In the genomic region with DNA sequence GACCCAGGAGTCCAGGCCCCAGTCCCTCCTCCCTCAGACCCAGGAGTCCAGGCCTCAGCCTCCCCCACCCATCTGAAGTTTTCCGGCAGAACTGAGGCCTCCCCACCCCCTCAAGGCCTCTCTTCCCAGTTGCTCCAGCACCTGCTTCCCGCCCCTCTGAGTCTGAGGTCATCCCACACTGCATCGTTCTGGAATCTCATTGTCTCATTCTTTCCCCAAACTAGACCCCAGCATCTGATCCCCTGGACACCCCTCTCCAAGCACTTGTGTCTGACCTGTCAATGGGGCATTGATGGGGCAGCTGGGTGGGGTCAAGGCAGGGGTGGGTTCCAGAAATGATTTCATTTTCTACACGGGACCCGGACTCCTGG, we compare ENCODE assay signal across 13 cellular contexts. TPM values are rescaled to one million over a fixed set of nuclear protein-coding genes. Genes with fewer than 3 reads are reported as not detected.
DNase-seq lines count a peak whose midpoint lies in the region; TF ChIP-seq lines count a peak whose summit lies in the region.
"Had no signal": no experiment of that assay in that cellular context is flagged by ENCODE, and none has a peak within 500 bp of the region (broad histone marks: within the 10 kb centered on the region; RNA-seq: fewer than 3 reads in every experiment).

No MANE protein-coding gene starts in this region.

- H3K27me3 ChIP-seq in osteoblast (ENCODE audit: insufficient read depth, low read length), result no peaks in the 10 kb centered on the region
- H3K27me3 ChIP-seq: thyroid gland had no signal

- H2AFZ ChIP-seq in osteoblast (ENCODE audit: low read length), result no peak overlapping the region

- DNase-seq in SHP77 (lab: John Stamatoyannopoulos, UW) (peak; percentile 12 to 20), SHP77 treated with DMSO at 0.1 percent for 48 hours (lab: John Stamatoyannopoulos, UW) (no peak), astrocyte of the hippocampus (ENCODE audit: low read depth, low spot score) (peak; percentile 37), osteoblast (ENCODE audit: insufficient read length, low spot score, missing footprints) (peak; percentile 93), cerebellar nuclear complex (lab: John Stamatoyannopoulos, UW) (no peak), DMS79 (lab: John Stamatoyannopoulos, UW) (no peak)
- DNase-seq: activated naive CD4-positive, alpha-beta T cell; effector CD8-positive, alpha-beta T cell; mucosa of descending colon; NCI-H1048; NCI-H2227 treated with DMSO at 0.1 percent for 48 hours; psoas muscle; thyroid gland had no signal

- H4K20me1 ChIP-seq in osteoblast (ENCODE audit: insufficient read depth, low read length), result no peaks in the 10 kb centered on the region

- H3K4me1 ChIP-seq in osteoblast (ENCODE audit: insufficient read depth, low read length), result no peaks in the 10 kb centered on the region
- H3K4me1 ChIP-seq: thyroid gland had no signal

- no peaks in the 10 kb centered on the region for H3K9me3 ChIP-seq in osteoblast (ENCODE audit: low read depth, low read length)
- H3K9me3 ChIP-seq: mucosa of descending colon, psoas muscle, thyroid gland had no signal

- H3K36me3 ChIP-seq in osteoblast (ENCODE audit: insufficient read depth, low read length), result no peaks in the 10 kb centered on the region
- H3K36me3 ChIP-seq: thyroid gland had no signal

- H3K4me3 ChIP-seq in osteoblast (ENCODE audit: insufficient read depth, low read length), result no peak overlapping the region
- H3K4me3 ChIP-seq: mucosa of descending colon, psoas muscle, thyroid gland had no signal

- TF ChIP-seq CTCF in osteoblast (IDR thresholded peaks at IDR 0.05; ENCODE audit: extremely low read depth, low read depth, low read length), result no peak

- no peak overlapping the region for H3K27ac ChIP-seq in osteoblast (ENCODE audit: low read depth, low read length)
- H3K27ac ChIP-seq: thyroid gland had no signal

- no peaks in the 10 kb centered on the region for H3K79me2 ChIP-seq in osteoblast (ENCODE audit: insufficient read depth, low read length)

- no peak overlapping the region for H3K4me2 ChIP-seq in osteoblast (ENCODE audit: insufficient read depth, low read length)

RNA-seq across cellular contexts. Expression of a gene that starts 0.8 kb away (rescaled TPM):
- not detected in 2 replicates for total RNA-seq in osteoblast
- total RNA-seq: mucosa of descending colon, thyroid gland had no signal

RNA-seq across cellular contexts. Expression of a gene that starts 7.6 kb away (rescaled TPM):
- total RNA-seq in osteoblast, result not detected in 2 replicates

RNA-seq across cellular contexts. Expression of a gene that starts 42.9 kb away (rescaled TPM):
- total RNA-seq in osteoblast, result 6.9 and 7.4 TPM in 2 replicates

RNA-seq across cellular contexts. Expression of a gene that starts 49.5 kb away (rescaled TPM):
- total RNA-seq in osteoblast, result 22.7 and 77.4 TPM in 2 replicates

RNA-seq across cellular contexts. Expression of a gene that starts 52.7 kb away (rescaled TPM):
- 8.3 and 11.2 TPM in 2 replicates for total RNA-seq in osteoblast

Comparison
In these comparisons a context has a peak if more than half of its experiments do, and no peak if none do; other contexts are left out.
1. DNase-seq: peak in SHP77 (2 of 2), astrocyte of the hippocampus (single experiment) and osteoblast (single experiment); none in SHP77 treated with DMSO at 0.1 percent for 48 hours (single experiment), cerebellar nuclear complex (0 of 2) and DMS79 (single experiment).